In genomic region chr4:98284640-98285046, GRCh38 we compare ENCODE assay signal across 13 cellular contexts. TPM values are rescaled to one million over a fixed set of nuclear protein-coding genes. Genes with fewer than 3 reads are reported as not detected.
A peak's percentile ranks its signal among the peaks of the same experiment; 100 is the strongest.
DNase-seq lines count a peak whose midpoint lies in the region; ATAC-seq and TF ChIP-seq lines count a peak whose summit lies in the region.
"Had no signal": no experiment of that assay in that cellular context is flagged by ENCODE, and none has a peak within 500 bp of the region (broad histone marks: within the 10 kb centered on the region; RNA-seq: fewer than 3 reads in every experiment).

No MANE protein-coding gene starts in this region.

- H3K36me3 ChIP-seq in GM23248 (ENCODE audit: low read depth): no peaks in the 10 kb centered on the region
- H3K36me3 ChIP-seq: gastrocnemius medialis, upper lobe of right lung had no signal

- DNase-seq in GM23248 (peak; percentile 26), astrocyte of the hippocampus (ENCODE audit: low read depth, low spot score) (peak; percentile 40), left kidney (ENCODE audit: low read depth, low spot score) (peak; percentile 75), AG08395 (ENCODE audit: low spot score) (no peak), GM03348 (ENCODE audit: low spot score) (no peak)
- no peak for DNase-seq in activated CD4-positive, alpha-beta T cell treated with anti-CD3 and anti-CD28 coated beads, Interleukin-2, amount 10 ng/mL, durations not matched to agents 7 days and 5 days
- DNase-seq: central memory CD4-positive, alpha-beta T cell; gastrocnemius medialis; mesenchymal stem cell; NCI-H1092 treated with DMSO at 0.1 percent for 48 hours; upper lobe of right lung had no signal

- peaks cover 99% of the 10 kb centered on the region for H3K79me2 ChIP-seq in GM23248 (ENCODE audit: insufficient read depth)

- no peak overlapping the region for H3K9ac ChIP-seq in GM23248

- H3K9me3 Mint-ChIP-seq in activated CD4-positive, alpha-beta T cell treated with anti-CD3 and anti-CD28 coated beads, Interleukin-2, amount 10 ng/mL, durations not matched to agents 7 days and 5 days: peaks cover 9% of the 10 kb centered on the region

- H3K4me1 Mint-ChIP-seq in activated CD4-positive, alpha-beta T cell treated with anti-CD3 and anti-CD28 coated beads, Interleukin-2, amount 10 ng/mL, durations not matched to agents 7 days and 5 days: peaks cover 29% of the 10 kb centered on the region

- no peaks in the 10 kb centered on the region for H3K27me3 ChIP-seq in GM23248 (replicated peaks; ENCODE audit: insufficient read depth)
- H3K27me3 ChIP-seq: gastrocnemius medialis, upper lobe of right lung had no signal

- peaks cover 8% of the 10 kb centered on the region; the same call in 1 of the 2 replicates for H3F3A ChIP-seq in GM23248 (ENCODE audit: insufficient read depth)

- no peak for ATAC-seq in GM19463 (IDR thresholded peaks at IDR 0.05; ENCODE audit: unreplicated experiment)
- ATAC-seq: upper lobe of right lung had no signal

- H3K4me1 ChIP-seq in GM23248 (ENCODE audit: insufficient read depth): peaks cover 12% of the 10 kb centered on the region

- H3K4me3 ChIP-seq in GM23248: no peak overlapping the region
- H3K4me3 ChIP-seq: gastrocnemius medialis, upper lobe of right lung had no signal

- in situ Hi-C loops in GM23248 (cut with MboI): no loop called here

- CTCF ChIA-PET in activated CD4-positive, alpha-beta T cell treated with anti-CD3 and anti-CD28 coated beads, Interleukin-2, amount 10 ng/mL, durations not matched to agents 7 days and 5 days (lab: Charles Lee): interaction anchor here (1.5 kb wide), 1 partner anchor 8 kb away, joined by 3 read pairs; no protein-coding TSS in a partner anchor

- H3K27ac Mint-ChIP-seq in activated CD4-positive, alpha-beta T cell treated with anti-CD3 and anti-CD28 coated beads, Interleukin-2, amount 10 ng/mL, durations not matched to agents 7 days and 5 days: no peak overlapping the region

- POLR2A ChIA-PET in activated CD4-positive, alpha-beta T cell treated with anti-CD3 and anti-CD28 coated beads, Interleukin-2, amount 10 ng/mL, durations not matched to agents 7 days and 5 days (lab: Charles Lee): interaction anchor here (0.6 kb wide), 1 partner anchor 644 kb away, joined by 3 read pairs; no protein-coding TSS in a partner anchor

- H3K9me2 ChIP-seq in GM23248 (ENCODE audit: insufficient read depth): no peaks in the 10 kb centered on the region

- H3K9me3 ChIP-seq in GM23248 (ENCODE audit: low read depth): no peaks in the 10 kb centered on the region
- H3K9me3 ChIP-seq: gastrocnemius medialis, upper lobe of right lung had no signal

- H2AFZ ChIP-seq in GM23248: no peak overlapping the region

- TF ChIP-seq EP300 in Ishikawa (IDR thresholded peaks at IDR 0.05; ENCODE audit: borderline replicate concordance): peak; percentile 24; the same call in 1 of the 2 replicates

- no peak overlapping the region for H3K27ac ChIP-seq in GM23248
- H3K27ac ChIP-seq: gastrocnemius medialis, upper lobe of right lung had no signal

- no peaks in the 10 kb centered on the region for H4K20me1 ChIP-seq in GM23248 (ENCODE audit: insufficient read depth)

- H3K36me3 Mint-ChIP-seq in activated CD4-positive, alpha-beta T cell treated with anti-CD3 and anti-CD28 coated beads, Interleukin-2, amount 10 ng/mL, durations not matched to agents 7 days and 5 days (ENCODE audit: low read depth): peaks cover 20% of the 10 kb centered on the region

- no peak overlapping the region for H3K4me2 ChIP-seq in GM23248 (ENCODE audit: unreplicated experiment)

- no peaks in the 10 kb centered on the region for H3K27me3 Mint-ChIP-seq in activated CD4-positive, alpha-beta T cell treated with anti-CD3 and anti-CD28 coated beads, Interleukin-2, amount 10 ng/mL, durations not matched to agents 7 days and 5 days

- TF ChIP-seq RAD21 in Ishikawa (IDR thresholded peaks at IDR 0.05; ENCODE audit: low read depth): no peak

- H3K4me3 Mint-ChIP-seq in activated CD4-positive, alpha-beta T cell treated with anti-CD3 and anti-CD28 coated beads, Interleukin-2, amount 10 ng/mL, durations not matched to agents 7 days and 5 days: no peak overlapping the region

- WGBS in GM23248 (ENCODE audit: low coverage in 1 of 2, low lambda C conversion rate in 2 of 2, missing lambda C conversion rate in 2 of 2), 2 experiments: 50 to 63% methylated on average over 3 of the region's 3 CpGs

TF ChIP-seq in Ishikawa, 13 proteins besides CTCF, POLR2A, EP300 and RAD21:
- TF ChIP-seq NFIC (IDR thresholded peaks at IDR 0.05): no peak
- TF ChIP-seq YY1 (IDR thresholded peaks at IDR 0.05; ENCODE audit: low read depth): peak; percentile 68
- no peak for TF ChIP-seq EGR1 (IDR thresholded peaks at IDR 0.05)
- TF ChIP-seq MAX (IDR thresholded peaks at IDR 0.05): peak; percentile 32; the same call in 1 of the 2 replicates
- TF ChIP-seq TEAD4 (IDR thresholded peaks at IDR 0.05): peak; percentile 62
- TF ChIP-seq, protein P1, sequence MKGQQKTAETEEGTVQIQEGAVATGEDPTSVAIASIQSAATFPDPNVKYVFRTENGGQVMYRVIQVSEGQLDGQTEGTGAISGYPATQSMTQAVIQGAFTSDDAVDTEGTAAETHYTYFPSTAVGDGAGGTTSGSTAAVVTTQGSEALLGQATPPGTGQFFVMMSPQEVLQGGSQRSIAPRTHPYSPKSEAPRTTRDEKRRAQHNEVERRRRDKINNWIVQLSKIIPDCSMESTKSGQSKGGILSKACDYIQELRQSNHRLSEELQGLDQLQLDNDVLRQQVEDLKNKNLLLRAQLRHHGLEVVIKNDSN (IDR thresholded peaks at IDR 0.05): peak; percentile 80
- TF ChIP-seq TAF1 (IDR thresholded peaks at IDR 0.05; ENCODE audit: low read depth): no peak

RNA-seq across cellular contexts. Expression of gene RAP1GDS1, which starts 23.5 kb away (rescaled TPM):
- 56.7 and 93.8 TPM in 2 replicates for total RNA-seq in GM23248 (2014; rRNA removed; shearing (Covaris generic))
- 49.2 and 55.4 TPM in 2 replicates for polyA plus RNA-seq in GM23248 (2016; fragmentation: Nextera tagmentation; extraction: Ambion mirVana)
- 10 to 100 TPM; 49.9 to 55.4 TPM for total RNA-seq in activated CD4-positive, alpha-beta T cell treated with anti-CD3 and anti-CD28 coated beads, Interleukin-2, amount 10 ng/mL, durations not matched to agents 7 days and 5 days

Comparison
In these comparisons a context has a peak if more than half of its experiments do, and no peak if none do; other contexts are left out.
1. DNase-seq: peak in GM23248 (single experiment), astrocyte of the hippocampus (single experiment) and left kidney (single experiment); none in AG08395 (single experiment), GM03348 (single experiment) and activated CD4-positive, alpha-beta T cell treated with anti-CD3 and anti-CD28 coated beads, Interleukin-2, amount 10 ng/mL, durations not matched to agents 7 days and 5 days (single experiment).